ENCODE assay signal across 9 cellular contexts in the genomic region with DNA sequence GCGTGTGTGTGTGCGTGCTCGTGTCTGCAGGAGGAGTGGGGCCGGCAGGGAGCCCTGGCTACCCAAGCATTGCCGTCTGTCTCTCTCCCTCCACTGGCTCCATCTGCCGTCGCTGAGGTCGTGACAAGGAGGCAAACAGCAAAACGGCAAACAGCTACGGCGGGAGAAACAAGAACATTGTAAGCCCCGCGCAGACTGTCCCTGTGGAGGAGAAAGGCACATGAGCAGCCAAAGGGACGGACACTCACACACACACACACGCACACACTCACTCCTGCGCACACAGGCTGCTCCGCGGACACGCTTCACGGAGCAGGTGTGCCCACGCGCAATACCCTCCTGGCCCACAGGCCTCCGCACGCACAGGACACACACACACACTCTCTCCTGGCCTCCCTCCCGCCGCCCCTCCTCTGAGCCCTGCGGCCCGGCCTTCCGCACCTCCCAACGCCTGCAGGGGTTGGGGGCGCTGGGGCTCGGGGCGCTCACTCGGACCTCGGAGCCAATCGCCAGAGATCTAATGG. TPM values are rescaled to one million over a fixed set of nuclear protein-coding genes. Genes with fewer than 3 reads are reported as not detected.
DNase-seq lines count a peak whose midpoint lies in the region; ATAC-seq and TF ChIP-seq lines count a peak whose summit lies in the region.
"Had no signal": no experiment of that assay in that cellular context is flagged by ENCODE, and none has a peak within 500 bp of the region (broad histone marks: within the 10 kb centered on the region; RNA-seq: fewer than 3 reads in every experiment).

No MANE protein-coding gene starts in this region.

- no peaks in the 10 kb centered on the region for H3K9me3 ChIP-seq in heart right ventricle
- H3K9me3 ChIP-seq: neutrophil had no signal

- peak overlapping the region in 6 of 10 donors; percentile 28 to 66 (median 62) for H3K27ac ChIP-seq in heart right ventricle
- no peak overlapping the region for H3K27ac ChIP-seq in brain microvascular endothelial cell
- H3K27ac ChIP-seq: neutrophil had no signal

- H3K36me3 Mint-ChIP-seq in WTC11: no peaks in the 10 kb centered on the region

- in situ Hi-C loops in brain microvascular endothelial cell (cut with HindIII; ENCODE audit: low pct_ligation_motif_present, low sequenced_read_pairs): no loop called here

- peak; percentile 32 for ATAC-seq in HG02678 (IDR thresholded peaks at IDR 0.05; ENCODE audit: unreplicated experiment)
- peak; percentile 9 for ATAC-seq in WTC11
- ATAC-seq in heart right ventricle: peak in 7 of 8 donors; percentile 16 to 51 (median 30)
- no peak for ATAC-seq in HG02840 (IDR thresholded peaks at IDR 0.05; ENCODE audit: low FRiP score, unreplicated experiment)

- 3% methylated on average over 34 to 36 of the region's 36 CpGs for WGBS in heart right ventricle, 2 donors

- intact Hi-C loops in heart right ventricle (cut with DNase I): no loop called here

- H3K27ac Mint-ChIP-seq in WTC11: peak overlapping the region; percentile 14

- no peaks in the 10 kb centered on the region for H3K36me3 ChIP-seq in heart right ventricle
- no peaks in the 10 kb centered on the region for H3K36me3 ChIP-seq in brain microvascular endothelial cell (replicated peaks)
- H3K36me3 ChIP-seq: neutrophil had no signal

- no peak overlapping the region for H3K4me3 Mint-ChIP-seq in WTC11

- peaks cover 6% of the 10 kb centered on the region; the same call in 1 of the 2 replicates for H3K27me3 Mint-ChIP-seq in WTC11 (ENCODE audit: low read depth)

- peaks cover 5% of the 10 kb centered on the region for H3K4me1 Mint-ChIP-seq in WTC11

- DNase-seq in GM12864 (ENCODE audit: low read depth): no peak
- DNase-seq in WTC11 (ENCODE audit: low spot score): peak; percentile 52
- DNase-seq in heart right ventricle: peak; percentile 35 to 53
- no peak for DNase-seq in skeletal muscle cell (ENCODE audit: low read depth)
- DNase-seq in OCI-M2 (lab: John Stamatoyannopoulos, UW; ENCODE audit: unreplicated experiment): no peak
- DNase-seq in brain microvascular endothelial cell: no peak

- peak overlapping the region; percentile 49 for H3K4me3 ChIP-seq in GM12864 (ENCODE audit: low read depth, low read length)
- H3K4me3 ChIP-seq in heart right ventricle: peak overlapping the region; percentile 39 to 67 (median 62)
- peak overlapping the region; percentile 39 for H3K4me3 ChIP-seq in skeletal muscle cell (ENCODE audit: low read depth, low read length)
- H3K4me3 ChIP-seq in brain microvascular endothelial cell (ENCODE audit: low read depth, low read length): no peak overlapping the region

- no peak for TF ChIP-seq CTCF in GM12864 (IDR thresholded peaks at IDR 0.05; ENCODE audit: low read depth, low read length, missing control alignments)
- TF ChIP-seq CTCF in WTC11 (IDR thresholded peaks at IDR 0.05): no peak
- TF ChIP-seq CTCF in heart right ventricle (IDR thresholded peaks at IDR 0.05): no peak
- TF ChIP-seq CTCF in brain microvascular endothelial cell (IDR thresholded peaks at IDR 0.05; ENCODE audit: low read depth, low read length, missing control alignments): no peak

- no peaks in the 10 kb centered on the region for H3K9me3 Mint-ChIP-seq in WTC11

- H3K4me1 ChIP-seq in heart right ventricle: peaks cover 0 to 43% (median 18%) of the 10 kb centered on the region in 9 donors

- CTCF ChIA-PET in WTC11 (lab: Charles Lee): interaction anchor here (1.1 to 3.6 kb wide), 4 partner anchors 8 to 208 kb away, joined by 5 to 24 read pairs (median 14); no protein-coding TSS in a partner anchor

- H3K27me3 ChIP-seq in heart right ventricle (peaks cover 4 to 88% (median 35%) of the 10 kb centered on the region in 7 donors), brain microvascular endothelial cell (replicated peaks) (peaks cover 89% of the 10 kb centered on the region)

- POLR2A ChIA-PET in WTC11 (lab: Charles Lee): no interaction called here

TF ChIP-seq in WTC11, 78 proteins besides CTCF, POLR2A, EP300 and RAD21:
- TF ChIP-seq, protein P1, sequence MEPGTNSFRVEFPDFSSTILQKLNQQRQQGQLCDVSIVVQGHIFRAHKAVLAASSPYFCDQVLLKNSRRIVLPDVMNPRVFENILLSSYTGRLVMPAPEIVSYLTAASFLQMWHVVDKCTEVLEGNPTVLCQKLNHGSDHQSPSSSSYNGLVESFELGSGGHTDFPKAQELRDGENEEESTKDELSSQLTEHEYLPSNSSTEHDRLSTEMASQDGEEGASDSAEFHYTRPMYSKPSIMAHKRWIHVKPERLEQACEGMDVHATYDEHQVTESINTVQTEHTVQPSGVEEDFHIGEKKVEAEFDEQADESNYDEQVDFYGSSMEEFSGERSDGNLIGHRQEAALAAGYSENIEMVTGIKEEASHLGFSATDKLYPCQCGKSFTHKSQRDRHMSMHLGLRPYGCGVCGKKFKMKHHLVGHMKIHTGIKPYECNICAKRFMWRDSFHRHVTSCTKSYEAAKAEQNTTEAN (CRISPR knock-in tag; IDR thresholded peaks at IDR 0.05): 0 out of 2 replicates have a peak, but pooled peaks have one; percentile 39
- TF ChIP-seq, protein P2, sequence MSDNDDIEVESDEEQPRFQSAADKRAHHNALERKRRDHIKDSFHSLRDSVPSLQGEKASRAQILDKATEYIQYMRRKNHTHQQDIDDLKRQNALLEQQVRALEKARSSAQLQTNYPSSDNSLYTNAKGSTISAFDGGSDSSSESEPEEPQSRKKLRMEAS (CRISPR knock-in tag; IDR thresholded peaks at IDR 0.05): peak; percentile 42; the same call in 1 of the 2 replicates
- no peak for TF ChIP-seq NR1H2 (CRISPR knock-in tag; IDR thresholded peaks at IDR 0.05)

RNA-seq across cellular contexts. Expression of a gene that starts 0.9 kb away (rescaled TPM):
- total RNA-seq in WTC11 (2021): 0.81 TPM in 1 of 3 replicates, not detected in the others
- 1 to 10 TPM in 8 of 10 donors, under 1 TPM in 1, not detected in 1; 0.80 to 3.6 (median 2.9) TPM for total RNA-seq in heart right ventricle
- 1 to 10 TPM in 1 of 2 donors, under 1 TPM in 1; 0.16 to 1.7 TPM for polyA plus RNA-seq in heart right ventricle

RNA-seq across cellular contexts. Expression of a gene that starts 23.6 kb away (rescaled TPM):
- total RNA-seq in WTC11 (2021): 21.2 to 28.2 TPM (median 27.0 TPM) in 3 replicates
- 100 to 1,000 TPM; 183 to 264 (median 199) TPM for total RNA-seq in heart right ventricle
- 100 to 1,000 TPM; 105 to 128 TPM for polyA plus RNA-seq in heart right ventricle

Comparison
In these comparisons a context has a peak if more than half of its experiments do, and no peak if none do; other contexts are left out.
1. DNase-seq: peak in WTC11 (single experiment) and heart right ventricle (2 of 2); none in GM12864 (single experiment), skeletal muscle cell (single experiment), OCI-M2 (single experiment) and brain microvascular endothelial cell (single experiment).